Comparison of ENCODE assay signal across 1 cellular context in the genomic region with DNA sequence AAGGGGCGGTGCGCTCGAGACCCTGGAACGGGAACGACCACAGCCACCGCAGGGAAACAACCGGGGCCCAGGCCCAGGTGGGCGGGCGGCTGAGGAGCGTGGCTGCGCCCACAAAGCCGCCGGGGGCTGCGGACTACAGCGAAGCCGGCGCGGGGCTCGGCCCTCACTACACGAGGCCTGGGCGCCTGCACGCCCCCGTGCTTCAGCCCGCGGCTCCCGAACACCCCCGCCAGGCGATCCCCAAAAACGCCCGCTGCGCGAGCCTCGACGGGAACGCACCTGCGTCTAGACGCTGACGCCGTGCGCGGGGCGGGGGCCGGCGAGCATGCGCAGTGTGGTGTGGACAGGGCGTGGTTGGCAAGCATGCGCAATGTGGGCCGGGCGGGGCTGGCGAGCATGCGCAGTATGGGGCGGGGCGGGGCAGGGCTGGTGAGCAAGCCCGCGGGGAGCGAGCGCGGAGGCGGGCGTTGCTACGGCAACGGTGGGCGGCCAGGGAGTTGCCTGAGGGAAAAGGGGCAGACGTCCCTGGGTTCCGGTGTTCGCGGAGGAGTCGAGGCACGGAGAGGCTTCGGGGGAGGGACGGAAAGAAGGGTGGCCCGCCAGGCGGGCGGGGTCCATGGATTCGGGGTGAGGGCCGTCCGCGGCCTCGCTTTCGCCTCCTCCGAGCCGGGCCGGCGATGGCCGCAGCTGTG.
TF ChIP-seq lines count a peak whose summit lies in the region.

TSS of gene RNF32 (plus strand) at position 518 of the 692 bp plus-strand sequence. CDS start 3,104 bp downstream, outside the sequence.

TF ChIP-seq in K562, 482 proteins besides CTCF, POLR2A, EP300 and RAD21 (continued from another document and continues in another):
- TF ChIP-seq ZNF609 (CRISPR knock-in tag; IDR thresholded peaks at IDR 0.05; ENCODE audit: borderline replicate concordance) (no peak; the same call in 1 of the 2 replicates), ZNF217 (CRISPR knock-in tag; IDR thresholded peaks at IDR 0.05) (no peak), ZBTB12 (CRISPR knock-in tag; IDR thresholded peaks at IDR 0.05) (no peak; the same call in 1 of the 2 replicates), MAZ (CRISPR knock-in tag; conservative IDR thresholded peaks at IDR 0.05 in 1 of 2, IDR thresholded peaks at IDR 0.05 in 1 of 2) (peak; percentile 95 to 97), ZNF512 (tag; IDR thresholded peaks at IDR 0.05) (no peak), IRF2 (CRISPR knock-in tag; IDR thresholded peaks at IDR 0.05) (peak; percentile 73; the same call in 1 of the 2 replicates), CREB1 (IDR thresholded peaks at IDR 0.05) (peak; percentile 63; the same call in 1 of the 2 replicates), CREB1 (CRISPR knock-in tag; IDR thresholded peaks at IDR 0.05) (peak; percentile 85), ZNF561 (CRISPR knock-in tag; conservative IDR thresholded peaks at IDR 0.05) (0 out of 2 replicates have a peak, but pooled peaks have one; percentile 55), MLX (CRISPR knock-in tag; conservative IDR thresholded peaks at IDR 0.05) (peak in 1 of 2 experiments; percentile 83; a peak in 1 of 4 replicates), SUPT5H (IDR thresholded peaks at IDR 0.05) (peak; percentile 90), SIX5 (IDR thresholded peaks at IDR 0.05; ENCODE audit: borderline replicate concordance in 1 of 2, insufficient read depth in 1 of 2, low read depth in 1 of 2, low read length in 2 of 2) (no peak), RBM25 (IDR thresholded peaks at IDR 0.05; ENCODE audit: low read depth, low read length, severe bottlenecking) (peak; percentile 47), NFE2L1 (tag; IDR thresholded peaks at IDR 0.05; ENCODE audit: borderline replicate concordance, low read depth) (no peak), RBBP5 (IDR thresholded peaks at IDR 0.05; ENCODE audit: borderline replicate concordance, insufficient read depth, low read length, poor library complexity, severe bottlenecking) (peak; percentile 93), ATF7 (IDR thresholded peaks at IDR 0.05) (no peak; the same call in 1 of the 2 replicates), ZNF639 (CRISPR knock-in tag; conservative IDR thresholded peaks at IDR 0.05 in 1 of 2, IDR thresholded peaks at IDR 0.05 in 1 of 2) (peak in 1 of 2 experiments; percentile 60; a peak in 2 of 4 replicates), KAT2B (IDR thresholded peaks at IDR 0.05; ENCODE audit: low read depth, low read length) (no peak), TEAD1 (CRISPR knock-in tag; IDR thresholded peaks at IDR 0.05) (peak; percentile 73 to 92; a peak in 3 of 4 replicates), CHCHD3 (CRISPR knock-in tag; IDR thresholded peaks at IDR 0.05) (0 out of 2 replicates have a peak, but pooled peaks have one; percentile 44), RFX7 (CRISPR knock-in tag; IDR thresholded peaks at IDR 0.05) (0 out of 2 replicates have a peak, but pooled peaks have one; percentile 51), TEAD4 (IDR thresholded peaks at IDR 0.05; ENCODE audit: low read length) (no peak), TEAD4 (CRISPR knock-in tag; IDR thresholded peaks at IDR 0.05; ENCODE audit: borderline replicate concordance) (peak; percentile 91; the same call in 1 of the 2 replicates), CSDE1 (IDR thresholded peaks at IDR 0.05) (peak in 1 of 2 experiments; percentile 95; a peak in 2 of 4 replicates), TRIM28 (IDR thresholded peaks at IDR 0.05) (peak; percentile 58; the same call in 1 of the 2 replicates), NFIC (IDR thresholded peaks at IDR 0.05) (peak; percentile 70), GABPB1 (CRISPR knock-in tag; IDR thresholded peaks at IDR 0.05) (peak; percentile 85), FOXJ2 (tag; IDR thresholded peaks at IDR 0.05) (0 out of 2 replicates have a peak, but pooled peaks have one; percentile 54), ZNF24 (IDR thresholded peaks at IDR 0.05) (no peak), FOXJ3 (CRISPR knock-in tag; IDR thresholded peaks at IDR 0.05) (no peak), PCBP1 (IDR thresholded peaks at IDR 0.05; ENCODE audit: low read depth, low read length, poor library complexity, severe bottlenecking) (peak; percentile 40), ESRRB (CRISPR knock-in tag; IDR thresholded peaks at IDR 0.05; ENCODE audit: borderline replicate concordance) (no peak), HMGN3 (IDR thresholded peaks at IDR 0.05; ENCODE audit: borderline replicate concordance, extremely low read depth, insufficient read length, low read depth, low read length) (peak; percentile 53), ETS1 (conservative IDR thresholded peaks at IDR 0.05; ENCODE audit: control insufficient read depth, low read depth, low read length) (peak; percentile 44; the same call in 1 of the 2 replicates), GABPB2 (CRISPR knock-in tag; conservative IDR thresholded peaks at IDR 0.05) (no peak), HOMEZ (CRISPR knock-in tag; IDR thresholded peaks at IDR 0.05) (peak; percentile 38; the same call in 1 of the 2 replicates), NONO (IDR thresholded peaks at IDR 0.05; ENCODE audit: low read depth in 2 of 2, low read length in 1 of 2) (peak; percentile 66 to 88; a peak in 3 of 4 replicates), MAFK (IDR thresholded peaks at IDR 0.05; ENCODE audit: low read length) (0 out of 2 replicates have a peak, but pooled peaks have one; percentile 20)
- TF ChIP-seq, protein P1, sequence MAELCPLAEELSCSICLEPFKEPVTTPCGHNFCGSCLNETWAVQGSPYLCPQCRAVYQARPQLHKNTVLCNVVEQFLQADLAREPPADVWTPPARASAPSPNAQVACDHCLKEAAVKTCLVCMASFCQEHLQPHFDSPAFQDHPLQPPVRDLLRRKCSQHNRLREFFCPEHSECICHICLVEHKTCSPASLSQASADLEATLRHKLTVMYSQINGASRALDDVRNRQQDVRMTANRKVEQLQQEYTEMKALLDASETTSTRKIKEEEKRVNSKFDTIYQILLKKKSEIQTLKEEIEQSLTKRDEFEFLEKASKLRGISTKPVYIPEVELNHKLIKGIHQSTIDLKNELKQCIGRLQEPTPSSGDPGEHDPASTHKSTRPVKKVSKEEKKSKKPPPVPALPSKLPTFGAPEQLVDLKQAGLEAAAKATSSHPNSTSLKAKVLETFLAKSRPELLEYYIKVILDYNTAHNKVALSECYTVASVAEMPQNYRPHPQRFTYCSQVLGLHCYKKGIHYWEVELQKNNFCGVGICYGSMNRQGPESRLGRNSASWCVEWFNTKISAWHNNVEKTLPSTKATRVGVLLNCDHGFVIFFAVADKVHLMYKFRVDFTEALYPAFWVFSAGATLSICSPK (IDR thresholded peaks at IDR 0.05; ENCODE audit: borderline replicate concordance): no peak
- TF ChIP-seq, protein P2, sequence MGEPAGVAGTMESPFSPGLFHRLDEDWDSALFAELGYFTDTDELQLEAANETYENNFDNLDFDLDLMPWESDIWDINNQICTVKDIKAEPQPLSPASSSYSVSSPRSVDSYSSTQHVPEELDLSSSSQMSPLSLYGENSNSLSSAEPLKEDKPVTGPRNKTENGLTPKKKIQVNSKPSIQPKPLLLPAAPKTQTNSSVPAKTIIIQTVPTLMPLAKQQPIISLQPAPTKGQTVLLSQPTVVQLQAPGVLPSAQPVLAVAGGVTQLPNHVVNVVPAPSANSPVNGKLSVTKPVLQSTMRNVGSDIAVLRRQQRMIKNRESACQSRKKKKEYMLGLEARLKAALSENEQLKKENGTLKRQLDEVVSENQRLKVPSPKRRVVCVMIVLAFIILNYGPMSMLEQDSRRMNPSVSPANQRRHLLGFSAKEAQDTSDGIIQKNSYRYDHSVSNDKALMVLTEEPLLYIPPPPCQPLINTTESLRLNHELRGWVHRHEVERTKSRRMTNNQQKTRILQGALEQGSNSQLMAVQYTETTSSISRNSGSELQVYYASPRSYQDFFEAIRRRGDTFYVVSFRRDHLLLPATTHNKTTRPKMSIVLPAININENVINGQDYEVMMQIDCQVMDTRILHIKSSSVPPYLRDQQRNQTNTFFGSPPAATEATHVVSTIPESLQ (CRISPR knock-in tag; IDR thresholded peaks at IDR 0.05): peak; percentile 98
